In genomic region chr10:75616076-75616475, GRCh38 we compare ENCODE assay signal across 36 cellular contexts.
"Had no signal": no experiment of that assay in that cellular context is flagged by ENCODE, and none has a peak within 500 bp of the region (broad histone marks: within the 10 kb centered on the region; RNA-seq: fewer than 3 reads in every experiment).

No MANE protein-coding gene starts in this region.

- H3K36me3 ChIP-seq: adrenal gland, brain microvascular endothelial cell, breast epithelium had no signal

- H3K36me3 Mint-ChIP-seq: activated CD4-positive, alpha-beta memory T cell treated with anti-CD3 and anti-CD28 coated beads for 36 hours; activated naive CD4-positive, alpha-beta T cell treated with anti-CD3 and anti-CD28 coated beads, Interleukin-2, amount 50 U/mL, for 72 hours; activated naive CD8-positive, alpha-beta T cell treated with anti-CD3 and anti-CD28 coated beads for 36 hours had no signal

- H3K4me1 Mint-ChIP-seq: activated CD4-positive, alpha-beta T cell treated with anti-CD3 and anti-CD28 coated beads, Interleukin-2, amount 10 ng/mL, durations not matched to agents 24 days and 14 days; activated naive CD8-positive, alpha-beta T cell treated with anti-CD3 and anti-CD28 coated beads for 36 hours; activated T-helper 17 cell treated with anti-CD3 and anti-CD28 coated beads, Interleukin-2, amount 50 U/mL, for 72 hours had no signal

- H3K27me3 ChIP-seq: adrenal gland, body of pancreas, brain microvascular endothelial cell, breast epithelium had no signal

- FAIRE-seq: astrocyte, colon, TTC549 had no signal

- ATAC-seq: activated CD8-positive, alpha-beta T cell treated with anti-CD3 and anti-CD28 coated beads for 36 hours; activated naive CD4-positive, alpha-beta T cell treated with anti-CD3 and anti-CD28 coated beads, Interleukin-2, amount 50 U/mL, for 72 hours; activated T-cell treated with anti-CD3 and anti-CD28 coated beads, Interleukin-2, amount 50 U/mL, for 4 hours; activated T-cell treated with anti-CD3 and anti-CD28 coated beads, Interleukin-2, amount 50 U/mL, for 72 hours; activated T-helper 17 cell treated with anti-CD3 and anti-CD28 coated beads, Interleukin-2, amount 50 U/mL, for 72 hours had no signal

- H3K27ac Mint-ChIP-seq: activated B cell treated with CpG ODN at 0.5 μM for 24 hours; activated CD4-positive, alpha-beta memory T cell treated with anti-CD3 and anti-CD28 coated beads for 36 hours; activated CD4-positive, alpha-beta T cell treated with anti-CD3 and anti-CD28 coated beads, Interleukin-2, amount 10 ng/mL, durations not matched to agents 24 days and 14 days; activated CD8-positive, alpha-beta T cell treated with anti-CD3 and anti-CD28 coated beads for 36 hours; activated naive CD4-positive, alpha-beta T cell treated with anti-CD3 and anti-CD28 coated beads for 36 hours; activated naive CD4-positive, alpha-beta T cell treated with anti-CD3 and anti-CD28 coated beads, Interleukin-2, amount 50 U/mL, for 72 hours; activated naive CD8-positive, alpha-beta T cell treated with anti-CD3 and anti-CD28 coated beads for 36 hours; activated T-cell treated with anti-CD3 and anti-CD28 coated beads, Interleukin-2, amount 50 U/mL, for 72 hours; activated T-helper 1 cell treated with anti-CD3 and anti-CD28 coated beads, Interleukin-12 subunit alpha, Interleukin-12 subunit beta, Interleukin-2, Interleukin-4 antibody, amounts not matched to agents 30 ng/mL and 10 ng/mL and 1 ng/mL, durations not matched to agents 14 hours and 24 hours and 36 hours; activated T-helper 17 cell treated with anti-CD3 and anti-CD28 coated beads, Interleukin-2, amount 50 U/mL, for 72 hours; T-helper 2 cell treated with Interferon-gamma antibody and Interleukin-4, amounts not matched to agents 5 μg/mL and 100 μg/mL, for 36 hours had no signal

- H3K9me3 Mint-ChIP-seq: activated B cell treated with CpG ODN at 0.5 μM for 24 hours; activated CD4-positive, alpha-beta memory T cell treated with anti-CD3 and anti-CD28 coated beads for 36 hours; activated CD4-positive, alpha-beta T cell treated with anti-CD3 and anti-CD28 coated beads, Interleukin-2, amount 10 ng/mL, durations not matched to agents 24 days and 14 days; activated CD8-positive, alpha-beta T cell treated with anti-CD3 and anti-CD28 coated beads for 36 hours; activated naive CD4-positive, alpha-beta T cell treated with anti-CD3 and anti-CD28 coated beads for 36 hours; activated naive CD4-positive, alpha-beta T cell treated with anti-CD3 and anti-CD28 coated beads, Interleukin-2, amount 50 U/mL, for 72 hours; activated naive CD8-positive, alpha-beta T cell treated with anti-CD3 and anti-CD28 coated beads for 36 hours; activated T-cell treated with anti-CD3 and anti-CD28 coated beads, Interleukin-2, amount 50 U/mL, for 4 hours; activated T-cell treated with anti-CD3 and anti-CD28 coated beads, Interleukin-2, amount 50 U/mL, for 72 hours; activated T-helper 1 cell treated with anti-CD3 and anti-CD28 coated beads, Interleukin-12 subunit alpha, Interleukin-12 subunit beta, Interleukin-2, Interleukin-4 antibody, amounts not matched to agents 30 ng/mL and 10 ng/mL and 1 ng/mL, durations not matched to agents 14 hours and 24 hours and 36 hours; activated T-helper 17 cell treated with anti-CD3 and anti-CD28 coated beads, Interleukin-2, amount 50 U/mL, for 72 hours; T-helper 2 cell treated with Interferon-gamma antibody and Interleukin-4, amounts not matched to agents 5 μg/mL and 100 μg/mL, for 36 hours had no signal

- H3K4me3 ChIP-seq: adrenal gland, body of pancreas, breast epithelium had no signal

- H3K27ac ChIP-seq: adrenal gland, brain microvascular endothelial cell, breast epithelium, VCaP had no signal

- DNase-seq: activated B cell treated with CpG ODN at 0.5 μM for 24 hours; activated CD4-positive, alpha-beta memory T cell treated with anti-CD3 and anti-CD28 coated beads for 36 hours; activated CD4-positive, alpha-beta T cell treated with anti-CD3 and anti-CD28 coated beads for 4 hours; activated CD4-positive, alpha-beta T cell treated with anti-CD3 and anti-CD28 coated beads, Interleukin-2, amount 10 ng/mL, durations not matched to agents 24 days and 14 days; activated CD4-positive, alpha-beta T cell treated with anti-CD3 and anti-CD28 coated beads, Interleukin-2, amount 50 U/mL, for 1 hour; activated CD4-positive, alpha-beta T cell treated with anti-CD3 and anti-CD28 coated beads, Interleukin-2, amount 50 U/mL, for 4 hours; activated CD4-positive, CD25-positive, alpha-beta regulatory T cell treated with anti-CD3 and anti-CD28 coated beads, Interleukin-2, amount 50 U/mL, for 72 hours; activated CD8-positive, alpha-beta memory T cell treated with anti-CD3 and anti-CD28 coated beads, Interleukin-2, amount 50 U/mL, for 4 hours; activated CD8-positive, alpha-beta T cell treated with anti-CD3 and anti-CD28 coated beads for 36 hours; activated effector memory CD4-positive, alpha-beta T cell treated with anti-CD3 and anti-CD28 coated beads, Interleukin-2, amount 50 U/mL, for 16 hours; activated gamma-delta T cell treated with Interleukin-2 at 50 U/mL for 16 hours; activated naive CD4-positive, alpha-beta T cell; activated naive CD4-positive, alpha-beta T cell treated with anti-CD3 and anti-CD28 coated beads for 36 hours; activated naive CD4-positive, alpha-beta T cell treated with anti-CD3 and anti-CD28 coated beads, Interleukin-2, amount 50 U/mL, for 16 hours; activated naive CD8-positive, alpha-beta T cell treated with anti-CD3 and anti-CD28 coated beads for 36 hours; activated T-cell treated with anti-CD3 and anti-CD28 coated beads for 4 hours; activated T-cell treated with anti-CD3 and anti-CD28 coated beads, Interleukin-2, amount 50 U/mL, for 1 hour; activated T-cell treated with anti-CD3 and anti-CD28 coated beads, Interleukin-2, amount 50 U/mL, for 4 hours; activated T-cell treated with anti-CD3 and anti-CD28 coated beads, Interleukin-2, amount 50 U/mL, for 72 hours; adrenal gland; amniotic stem cell; aorta; body of pancreas; brain microvascular endothelial cell; central memory CD4-positive, alpha-beta T cell; T-helper 2 cell; T-helper 9 cell had no signal

- H3K4me3 Mint-ChIP-seq: activated B cell treated with CpG ODN at 0.5 μM for 24 hours; activated CD4-positive, alpha-beta memory T cell treated with anti-CD3 and anti-CD28 coated beads for 36 hours; activated CD4-positive, alpha-beta T cell treated with anti-CD3 and anti-CD28 coated beads, Interleukin-2, amount 10 ng/mL, durations not matched to agents 24 days and 14 days; activated CD8-positive, alpha-beta T cell treated with anti-CD3 and anti-CD28 coated beads for 36 hours; activated naive CD4-positive, alpha-beta T cell treated with anti-CD3 and anti-CD28 coated beads for 36 hours; activated naive CD8-positive, alpha-beta T cell treated with anti-CD3 and anti-CD28 coated beads for 36 hours; activated T-cell treated with anti-CD3 and anti-CD28 coated beads, Interleukin-2, amount 50 U/mL, for 4 hours; activated T-cell treated with anti-CD3 and anti-CD28 coated beads, Interleukin-2, amount 50 U/mL, for 72 hours; activated T-helper 1 cell treated with anti-CD3 and anti-CD28 coated beads, Interleukin-12 subunit alpha, Interleukin-12 subunit beta, Interleukin-2, Interleukin-4 antibody, amounts not matched to agents 30 ng/mL and 10 ng/mL and 1 ng/mL, durations not matched to agents 14 hours and 24 hours and 36 hours; activated T-helper 17 cell treated with anti-CD3 and anti-CD28 coated beads, Interleukin-2, amount 50 U/mL, for 72 hours; T-helper 2 cell treated with Interferon-gamma antibody and Interleukin-4, amounts not matched to agents 5 μg/mL and 100 μg/mL, for 36 hours had no signal

- H3K4me1 ChIP-seq: breast epithelium had no signal

- H3K9me3 ChIP-seq: adrenal gland, body of pancreas, breast epithelium had no signal
